1 cellular context compared by ENCODE assay signal in the genomic region with DNA sequence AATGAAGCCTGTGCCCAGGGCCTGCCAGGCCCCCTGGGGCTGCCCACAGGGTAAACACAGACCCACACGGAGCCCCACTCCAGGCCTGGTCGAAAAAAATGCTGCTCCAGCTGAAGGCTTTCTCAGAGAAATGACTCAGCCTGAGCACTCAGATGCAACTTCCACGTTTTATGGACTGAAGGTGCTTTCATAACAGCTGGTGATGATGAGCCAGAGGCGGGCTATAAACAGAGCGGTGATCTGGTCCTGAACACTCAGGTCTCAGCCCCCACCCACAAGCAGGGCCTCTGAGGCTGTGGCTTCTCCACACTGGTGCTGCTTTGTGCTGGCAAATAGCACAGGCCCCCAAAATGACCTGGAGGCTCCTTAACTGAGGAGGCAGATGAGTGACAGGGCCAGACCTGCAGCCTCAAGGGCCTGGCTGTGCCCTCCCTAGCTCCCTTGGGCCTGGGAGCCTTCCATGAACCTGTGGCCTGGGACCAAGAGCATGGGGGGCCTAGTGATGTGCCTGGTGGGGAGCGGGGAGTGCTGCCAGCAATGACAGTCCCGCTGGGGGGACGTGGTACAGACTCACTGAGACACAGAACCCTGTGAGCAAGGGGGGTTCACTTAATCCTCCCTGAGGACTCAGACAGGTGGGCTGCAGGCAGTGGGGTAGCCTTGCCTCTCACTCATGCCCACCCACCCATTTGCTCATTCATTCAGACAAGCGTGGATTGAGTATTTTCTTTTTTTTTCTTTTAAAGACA.
TF ChIP-seq lines count a peak whose summit lies in the region.

No MANE protein-coding gene starts in this region.

TF ChIP-seq in HEK293, 187 proteins besides CTCF, POLR2A, EP300 and RAD21 (continued from another document and continues in another):
- TF ChIP-seq, protein P1, sequence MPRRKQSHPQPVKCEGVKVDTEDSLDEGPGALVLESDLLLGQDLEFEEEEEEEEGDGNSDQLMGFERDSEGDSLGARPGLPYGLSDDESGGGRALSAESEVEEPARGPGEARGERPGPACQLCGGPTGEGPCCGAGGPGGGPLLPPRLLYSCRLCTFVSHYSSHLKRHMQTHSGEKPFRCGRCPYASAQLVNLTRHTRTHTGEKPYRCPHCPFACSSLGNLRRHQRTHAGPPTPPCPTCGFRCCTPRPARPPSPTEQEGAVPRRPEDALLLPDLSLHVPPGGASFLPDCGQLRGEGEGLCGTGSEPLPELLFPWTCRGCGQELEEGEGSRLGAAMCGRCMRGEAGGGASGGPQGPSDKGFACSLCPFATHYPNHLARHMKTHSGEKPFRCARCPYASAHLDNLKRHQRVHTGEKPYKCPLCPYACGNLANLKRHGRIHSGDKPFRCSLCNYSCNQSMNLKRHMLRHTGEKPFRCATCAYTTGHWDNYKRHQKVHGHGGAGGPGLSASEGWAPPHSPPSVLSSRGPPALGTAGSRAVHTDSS (tag by site-specific recombination; IDR thresholded peaks at IDR 0.05), result no peak
- no peak for TF ChIP-seq ZNF660 (tag by site-specific recombination; IDR thresholded peaks at IDR 0.05)
- TF ChIP-seq, protein P2, sequence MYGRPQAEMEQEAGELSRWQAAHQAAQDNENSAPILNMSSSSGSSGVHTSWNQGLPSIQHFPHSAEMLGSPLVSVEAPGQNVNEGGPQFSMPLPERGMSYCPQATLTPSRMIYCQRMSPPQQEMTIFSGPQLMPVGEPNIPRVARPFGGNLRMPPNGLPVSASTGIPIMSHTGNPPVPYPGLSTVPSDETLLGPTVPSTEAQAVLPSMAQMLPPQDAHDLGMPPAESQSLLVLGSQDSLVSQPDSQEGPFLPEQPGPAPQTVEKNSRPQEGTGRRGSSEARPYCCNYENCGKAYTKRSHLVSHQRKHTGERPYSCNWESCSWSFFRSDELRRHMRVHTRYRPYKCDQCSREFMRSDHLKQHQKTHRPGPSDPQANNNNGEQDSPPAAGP (tag by site-specific recombination; IDR thresholded peaks at IDR 0.05), result no peak
- no peak for TF ChIP-seq ZBTB1 (tag by site-specific recombination; IDR thresholded peaks at IDR 0.05)
- no peak for TF ChIP-seq ZNF555 (tag by site-specific recombination; conservative IDR thresholded peaks at IDR 0.05)
- no peak for TF ChIP-seq ZNF621 (tag by site-specific recombination; IDR thresholded peaks at IDR 0.05)
- TF ChIP-seq ZNF548 (tag by site-specific recombination; IDR thresholded peaks at IDR 0.05), result no peak
- TF ChIP-seq WT1 (tag by site-specific recombination; IDR thresholded peaks at IDR 0.05), result no peak
- no peak for TF ChIP-seq ZNF664 (tag by site-specific recombination; IDR thresholded peaks at IDR 0.05)
- no peak for TF ChIP-seq ZNF155 (tag by site-specific recombination; IDR thresholded peaks at IDR 0.05)
- TF ChIP-seq KLF16 (tag by site-specific recombination; IDR thresholded peaks at IDR 0.05), result no peak; the same call in 1 of the 2 replicates
- TF ChIP-seq OSR2 (tag by site-specific recombination; IDR thresholded peaks at IDR 0.05), result no peak
- TF ChIP-seq, protein P3, sequence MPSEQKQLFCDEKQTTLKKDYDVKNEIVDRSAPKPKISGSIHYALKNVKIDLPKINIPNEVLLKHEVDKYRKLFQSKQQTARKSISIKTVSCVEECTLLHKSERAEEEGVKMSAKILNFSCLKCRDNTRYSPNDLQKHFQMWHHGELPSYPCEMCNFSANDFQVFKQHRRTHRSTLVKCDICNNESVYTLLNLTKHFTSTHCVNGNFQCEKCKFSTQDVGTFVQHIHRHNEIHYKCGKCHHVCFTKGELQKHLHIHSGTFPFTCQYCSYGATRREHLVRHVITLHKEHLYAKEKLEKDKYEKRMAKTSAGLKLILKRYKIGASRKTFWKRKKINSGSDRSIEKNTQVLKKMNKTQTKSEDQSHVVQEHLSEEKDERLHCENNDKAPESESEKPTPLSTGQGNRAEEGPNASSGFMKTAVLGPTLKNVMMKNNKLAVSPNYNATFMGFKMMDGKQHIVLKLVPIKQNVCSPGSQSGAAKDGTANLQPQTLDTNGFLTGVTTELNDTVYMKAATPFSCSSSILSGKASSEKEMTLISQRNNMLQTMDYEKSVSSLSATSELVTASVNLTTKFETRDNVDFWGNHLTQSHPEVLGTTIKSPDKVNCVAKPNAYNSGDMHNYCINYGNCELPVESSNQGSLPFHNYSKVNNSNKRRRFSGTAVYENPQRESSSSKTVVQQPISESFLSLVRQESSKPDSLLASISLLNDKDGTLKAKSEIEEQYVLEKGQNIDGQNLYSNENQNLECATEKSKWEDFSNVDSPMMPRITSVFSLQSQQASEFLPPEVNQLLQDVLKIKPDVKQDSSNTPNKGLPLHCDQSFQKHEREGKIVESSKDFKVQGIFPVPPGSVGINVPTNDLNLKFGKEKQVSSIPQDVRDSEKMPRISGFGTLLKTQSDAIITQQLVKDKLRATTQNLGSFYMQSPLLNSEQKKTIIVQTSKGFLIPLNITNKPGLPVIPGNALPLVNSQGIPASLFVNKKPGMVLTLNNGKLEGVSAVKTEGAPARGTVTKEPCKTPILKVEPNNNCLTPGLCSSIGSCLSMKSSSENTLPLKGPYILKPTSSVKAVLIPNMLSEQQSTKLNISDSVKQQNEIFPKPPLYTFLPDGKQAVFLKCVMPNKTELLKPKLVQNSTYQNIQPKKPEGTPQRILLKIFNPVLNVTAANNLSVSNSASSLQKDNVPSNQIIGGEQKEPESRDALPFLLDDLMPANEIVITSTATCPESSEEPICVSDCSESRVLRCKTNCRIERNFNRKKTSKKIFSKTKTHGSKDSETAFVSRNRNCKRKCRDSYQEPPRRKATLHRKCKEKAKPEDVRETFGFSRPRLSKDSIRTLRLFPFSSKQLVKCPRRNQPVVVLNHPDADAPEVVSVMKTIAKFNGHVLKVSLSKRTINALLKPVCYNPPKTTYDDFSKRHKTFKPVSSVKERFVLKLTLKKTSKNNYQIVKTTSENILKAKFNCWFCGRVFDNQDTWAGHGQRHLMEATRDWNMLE (tag by site-specific recombination; conservative IDR thresholded peaks at IDR 0.05; ENCODE audit: low read depth), result no peak
- TF ChIP-seq ZNF677 (tag by site-specific recombination; IDR thresholded peaks at IDR 0.05), result no peak
- TF ChIP-seq ZNF629 (tag by site-specific recombination; IDR thresholded peaks at IDR 0.05), result peak; percentile 71
- TF ChIP-seq ZBTB48 (tag by site-specific recombination; IDR thresholded peaks at IDR 0.05), result no peak
- TF ChIP-seq, protein P4, sequence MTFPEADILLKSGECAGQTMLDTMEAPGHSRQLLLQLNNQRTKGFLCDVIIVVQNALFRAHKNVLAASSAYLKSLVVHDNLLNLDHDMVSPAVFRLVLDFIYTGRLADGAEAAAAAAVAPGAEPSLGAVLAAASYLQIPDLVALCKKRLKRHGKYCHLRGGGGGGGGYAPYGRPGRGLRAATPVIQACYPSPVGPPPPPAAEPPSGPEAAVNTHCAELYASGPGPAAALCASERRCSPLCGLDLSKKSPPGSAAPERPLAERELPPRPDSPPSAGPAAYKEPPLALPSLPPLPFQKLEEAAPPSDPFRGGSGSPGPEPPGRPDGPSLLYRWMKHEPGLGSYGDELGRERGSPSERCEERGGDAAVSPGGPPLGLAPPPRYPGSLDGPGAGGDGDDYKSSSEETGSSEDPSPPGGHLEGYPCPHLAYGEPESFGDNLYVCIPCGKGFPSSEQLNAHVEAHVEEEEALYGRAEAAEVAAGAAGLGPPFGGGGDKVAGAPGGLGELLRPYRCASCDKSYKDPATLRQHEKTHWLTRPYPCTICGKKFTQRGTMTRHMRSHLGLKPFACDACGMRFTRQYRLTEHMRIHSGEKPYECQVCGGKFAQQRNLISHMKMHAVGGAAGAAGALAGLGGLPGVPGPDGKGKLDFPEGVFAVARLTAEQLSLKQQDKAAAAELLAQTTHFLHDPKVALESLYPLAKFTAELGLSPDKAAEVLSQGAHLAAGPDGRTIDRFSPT (tag by site-specific recombination; IDR thresholded peaks at IDR 0.05), result 0 out of 2 replicates have a peak, but pooled peaks have one; percentile 2
- TF ChIP-seq ZNF140 (tag by site-specific recombination; IDR thresholded peaks at IDR 0.05), result no peak
- TF ChIP-seq BCL11B (tag by site-specific recombination; IDR thresholded peaks at IDR 0.05; ENCODE audit: low read depth), result no peak
- no peak for TF ChIP-seq ZNF324 (tag by site-specific recombination; IDR thresholded peaks at IDR 0.05)
- TF ChIP-seq, protein P5, sequence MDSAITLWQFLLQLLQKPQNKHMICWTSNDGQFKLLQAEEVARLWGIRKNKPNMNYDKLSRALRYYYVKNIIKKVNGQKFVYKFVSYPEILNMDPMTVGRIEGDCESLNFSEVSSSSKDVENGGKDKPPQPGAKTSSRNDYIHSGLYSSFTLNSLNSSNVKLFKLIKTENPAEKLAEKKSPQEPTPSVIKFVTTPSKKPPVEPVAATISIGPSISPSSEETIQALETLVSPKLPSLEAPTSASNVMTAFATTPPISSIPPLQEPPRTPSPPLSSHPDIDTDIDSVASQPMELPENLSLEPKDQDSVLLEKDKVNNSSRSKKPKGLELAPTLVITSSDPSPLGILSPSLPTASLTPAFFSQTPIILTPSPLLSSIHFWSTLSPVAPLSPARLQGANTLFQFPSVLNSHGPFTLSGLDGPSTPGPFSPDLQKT (IDR thresholded peaks at IDR 0.05; ENCODE audit: borderline replicate concordance, low read depth, low read length), result no peak
- no peak for TF ChIP-seq ZNF169 (tag by site-specific recombination; IDR thresholded peaks at IDR 0.05)
- TF ChIP-seq, protein P6, sequence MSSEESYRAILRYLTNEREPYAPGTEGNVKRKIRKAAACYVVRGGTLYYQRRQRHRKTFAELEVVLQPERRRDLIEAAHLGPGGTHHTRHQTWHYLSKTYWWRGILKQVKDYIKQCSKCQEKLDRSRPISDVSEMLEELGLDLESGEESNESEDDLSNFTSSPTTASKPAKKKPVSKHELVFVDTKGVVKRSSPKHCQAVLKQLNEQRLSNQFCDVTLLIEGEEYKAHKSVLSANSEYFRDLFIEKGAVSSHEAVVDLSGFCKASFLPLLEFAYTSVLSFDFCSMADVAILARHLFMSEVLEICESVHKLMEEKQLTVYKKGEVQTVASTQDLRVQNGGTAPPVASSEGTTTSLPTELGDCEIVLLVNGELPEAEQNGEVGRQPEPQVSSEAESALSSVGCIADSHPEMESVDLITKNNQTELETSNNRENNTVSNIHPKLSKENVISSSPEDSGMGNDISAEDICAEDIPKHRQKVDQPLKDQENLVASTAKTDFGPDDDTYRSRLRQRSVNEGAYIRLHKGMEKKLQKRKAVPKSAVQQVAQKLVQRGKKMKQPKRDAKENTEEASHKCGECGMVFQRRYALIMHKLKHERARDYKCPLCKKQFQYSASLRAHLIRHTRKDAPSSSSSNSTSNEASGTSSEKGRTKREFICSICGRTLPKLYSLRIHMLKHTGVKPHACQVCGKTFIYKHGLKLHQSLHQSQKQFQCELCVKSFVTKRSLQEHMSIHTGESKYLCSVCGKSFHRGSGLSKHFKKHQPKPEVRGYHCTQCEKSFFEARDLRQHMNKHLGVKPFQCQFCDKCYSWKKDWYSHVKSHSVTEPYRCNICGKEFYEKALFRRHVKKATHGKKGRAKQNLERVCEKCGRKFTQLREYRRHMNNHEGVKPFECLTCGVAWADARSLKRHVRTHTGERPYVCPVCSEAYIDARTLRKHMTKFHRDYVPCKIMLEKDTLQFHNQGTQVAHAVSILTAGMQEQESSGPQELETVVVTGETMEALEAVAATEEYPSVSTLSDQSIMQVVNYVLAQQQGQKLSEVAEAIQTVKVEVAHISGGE (tag by site-specific recombination; conservative IDR thresholded peaks at IDR 0.05; ENCODE audit: low read depth), result no peak
- no peak for TF ChIP-seq ZNF121 (tag by site-specific recombination; IDR thresholded peaks at IDR 0.05)
- TF ChIP-seq KLF8 (tag by site-specific recombination; IDR thresholded peaks at IDR 0.05), result no peak
- TF ChIP-seq ZFP37 (tag by site-specific recombination; IDR thresholded peaks at IDR 0.05), result no peak
- no peak for TF ChIP-seq ZSCAN23 (tag by site-specific recombination; IDR thresholded peaks at IDR 0.05)
- peak; percentile 65 for TF ChIP-seq ZIC2 (tag by site-specific recombination; IDR thresholded peaks at IDR 0.05)
- no peak for TF ChIP-seq ZFP3 (tag by site-specific recombination; IDR thresholded peaks at IDR 0.05; ENCODE audit: low read depth)
- TF ChIP-seq KLF7 (tag by site-specific recombination; IDR thresholded peaks at IDR 0.05; ENCODE audit: borderline replicate concordance), result no peak
- TF ChIP-seq ZNF529 (tag by site-specific recombination; IDR thresholded peaks at IDR 0.05; ENCODE audit: insufficient replicate concordance), result no peak
- TF ChIP-seq ZNF423 (tag by site-specific recombination; IDR thresholded peaks at IDR 0.05), result no peak
- no peak for TF ChIP-seq KLF10 (tag by site-specific recombination; IDR thresholded peaks at IDR 0.05)
- TF ChIP-seq ZNF24 (tag by site-specific recombination; IDR thresholded peaks at IDR 0.05), result no peak
- no peak for TF ChIP-seq OVOL3 (tag by site-specific recombination; IDR thresholded peaks at IDR 0.05)
- TF ChIP-seq ZFP69B (tag by site-specific recombination; IDR thresholded peaks at IDR 0.05), result no peak
- TF ChIP-seq ZNF23 (tag by site-specific recombination; IDR thresholded peaks at IDR 0.05; ENCODE audit: borderline replicate concordance), result no peak
- no peak for TF ChIP-seq ZNF626 (tag by site-specific recombination; IDR thresholded peaks at IDR 0.05)
- TF ChIP-seq ZNF266 (tag by site-specific recombination; IDR thresholded peaks at IDR 0.05; ENCODE audit: low read depth), result no peak
- TF ChIP-seq, protein P7, sequence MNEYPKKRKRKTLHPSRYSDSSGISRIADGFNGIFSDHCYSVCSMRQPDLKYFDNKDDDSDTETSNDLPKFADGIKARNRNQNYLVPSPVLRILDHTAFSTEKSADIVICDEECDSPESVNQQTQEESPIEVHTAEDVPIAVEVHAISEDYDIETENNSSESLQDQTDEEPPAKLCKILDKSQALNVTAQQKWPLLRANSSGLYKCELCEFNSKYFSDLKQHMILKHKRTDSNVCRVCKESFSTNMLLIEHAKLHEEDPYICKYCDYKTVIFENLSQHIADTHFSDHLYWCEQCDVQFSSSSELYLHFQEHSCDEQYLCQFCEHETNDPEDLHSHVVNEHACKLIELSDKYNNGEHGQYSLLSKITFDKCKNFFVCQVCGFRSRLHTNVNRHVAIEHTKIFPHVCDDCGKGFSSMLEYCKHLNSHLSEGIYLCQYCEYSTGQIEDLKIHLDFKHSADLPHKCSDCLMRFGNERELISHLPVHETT (tag by site-specific recombination; IDR thresholded peaks at IDR 0.05), result 0 out of 2 replicates have a peak, but pooled peaks have one; percentile 32
- TF ChIP-seq TRIM28 (IDR thresholded peaks at IDR 0.05; ENCODE audit: borderline replicate concordance, low read length), result no peak
- no peak for TF ChIP-seq ZNF776 (tag by site-specific recombination; IDR thresholded peaks at IDR 0.05; ENCODE audit: borderline replicate concordance)
- TF ChIP-seq ZNF792 (tag by site-specific recombination; IDR thresholded peaks at IDR 0.05), result no peak
- no peak for TF ChIP-seq ZNF292 (tag by site-specific recombination; IDR thresholded peaks at IDR 0.05; ENCODE audit: borderline replicate concordance, low read depth)
- no peak for TF ChIP-seq GLI2 (tag by site-specific recombination; IDR thresholded peaks at IDR 0.05; ENCODE audit: borderline replicate concordance, low read depth)
- TF ChIP-seq, protein P8, sequence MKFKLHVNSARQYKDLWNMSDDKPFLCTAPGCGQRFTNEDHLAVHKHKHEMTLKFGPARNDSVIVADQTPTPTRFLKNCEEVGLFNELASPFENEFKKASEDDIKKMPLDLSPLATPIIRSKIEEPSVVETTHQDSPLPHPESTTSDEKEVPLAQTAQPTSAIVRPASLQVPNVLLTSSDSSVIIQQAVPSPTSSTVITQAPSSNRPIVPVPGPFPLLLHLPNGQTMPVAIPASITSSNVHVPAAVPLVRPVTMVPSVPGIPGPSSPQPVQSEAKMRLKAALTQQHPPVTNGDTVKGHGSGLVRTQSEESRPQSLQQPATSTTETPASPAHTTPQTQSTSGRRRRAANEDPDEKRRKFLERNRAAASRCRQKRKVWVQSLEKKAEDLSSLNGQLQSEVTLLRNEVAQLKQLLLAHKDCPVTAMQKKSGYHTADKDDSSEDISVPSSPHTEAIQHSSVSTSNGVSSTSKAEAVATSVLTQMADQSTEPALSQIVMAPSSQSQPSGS (tag by site-specific recombination; IDR thresholded peaks at IDR 0.05; ENCODE audit: low read depth), result no peak
- TF ChIP-seq ZNF610 (tag by site-specific recombination; IDR thresholded peaks at IDR 0.05; ENCODE audit: borderline replicate concordance), result no peak
